7 cellular contexts compared by ENCODE assay signal in the genomic region with DNA sequence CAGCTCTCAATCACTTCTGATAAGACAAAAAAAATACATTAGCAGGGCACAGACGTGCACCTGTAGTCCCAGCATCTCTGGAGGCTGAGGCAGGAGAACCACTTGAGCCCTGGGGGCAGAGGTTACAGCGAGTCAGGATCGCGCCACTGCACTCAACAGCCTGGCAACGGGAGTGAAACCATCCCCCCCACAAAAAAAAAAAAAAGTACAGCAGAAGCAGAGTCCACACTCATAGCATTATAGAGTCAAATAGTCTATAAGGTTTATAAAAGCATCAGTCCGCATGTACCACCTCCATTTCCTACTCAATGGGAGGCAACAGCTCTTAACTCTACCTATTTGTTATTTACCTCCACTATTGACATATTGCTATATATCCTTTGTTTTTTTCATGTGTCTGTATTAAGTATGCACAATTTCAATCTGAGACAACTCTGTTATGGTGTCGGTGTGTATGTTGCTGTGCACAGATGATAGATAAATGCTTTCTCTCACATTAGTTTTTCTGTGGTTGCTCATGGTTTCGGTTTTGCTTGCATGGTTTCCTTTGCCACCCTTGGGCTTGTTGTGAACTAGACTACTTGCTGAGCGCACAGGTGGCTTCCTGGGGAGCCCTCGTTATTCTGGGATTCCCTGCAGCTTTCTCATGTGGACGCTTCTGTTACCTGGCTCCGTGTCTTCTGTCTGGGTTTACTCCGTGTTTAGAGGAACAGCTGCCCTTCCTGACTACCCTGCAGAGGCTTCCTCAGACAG. TPM values are rescaled to one million over a fixed set of nuclear protein-coding genes. Genes with fewer than 3 reads are reported as not detected.
A peak's percentile ranks its signal among the peaks of the same experiment; 100 is the strongest.
DNase-seq lines count a peak whose midpoint lies in the region; ATAC-seq and TF ChIP-seq lines count a peak whose summit lies in the region.

No MANE protein-coding gene starts in this region.

- H3K9ac ChIP-seq in mesendoderm (ENCODE audit: low read length): no peak overlapping the region

- no peak overlapping the region for H4K5ac ChIP-seq in mesendoderm (ENCODE audit: low read length)

- H3K27ac ChIP-seq in esophagus muscularis mucosa (replicated peaks in 1 of 4): no peak overlapping the region
- H3K27ac ChIP-seq in mesendoderm (ENCODE audit: low read depth, low read length): no peak overlapping the region

- no peak overlapping the region for H3K23ac ChIP-seq in mesendoderm (ENCODE audit: low read length)

- TF ChIP-seq POLR2A in esophagus muscularis mucosa (IDR thresholded peaks at IDR 0.05; ENCODE audit: low read depth): no peak

- WGBS in esophagus muscularis mucosa: 78% methylated on average over 13 of the region's 13 CpGs
- no CpG with 5 or more reads among the region's 13 CpGs for WGBS in mesendoderm (ENCODE audit: extremely low coverage, insufficient coverage, low lambda C conversion rate)

- no peak overlapping the region for H3K4me2 ChIP-seq in mesendoderm (ENCODE audit: low read length)

- no peak overlapping the region for H3K56ac ChIP-seq in mesendoderm (ENCODE audit: low read length)

- H3K27me3 Mint-ChIP-seq in T-helper 1 cell treated with Interleukin-12 subunit alpha and Interleukin-12 subunit beta and Interleukin-4 antibody, amounts not matched to agents 30 μg/mL and 1 μg/mL, for 36 hours (ENCODE audit: low read depth): peaks cover 79% of the 10 kb centered on the region
- peaks cover 0 to 2% (median 0%) of the 10 kb centered on the region in 5 donors for H3K27me3 Mint-ChIP-seq in naive thymus-derived CD8-positive, alpha-beta T cell

- H3K4me3 ChIP-seq in esophagus muscularis mucosa (no peak overlapping the region), mesendoderm (ENCODE audit: low read length) (no peak overlapping the region)

- no peak overlapping the region for H2BK120ac ChIP-seq in mesendoderm (ENCODE audit: low read depth, low read length)

- POLR2A ChIA-PET in naive thymus-derived CD8-positive, alpha-beta T cell (lab: Charles Lee): interaction anchor here (0.7 kb wide), 1 partner anchor 179 kb away, joined by 4 read pairs; no protein-coding TSS in a partner anchor

- TF ChIP-seq EP300 in esophagus muscularis mucosa (IDR thresholded peaks at IDR 0.05): no peak

- no peak overlapping the region for H2BK15ac ChIP-seq in mesendoderm (replicated peaks; ENCODE audit: low read depth)

- DNase-seq in naive thymus-derived CD8-positive, alpha-beta T cell: peak in 8 of 10 donors; percentile 18 to 76 (median 48)
- DNase-seq in RKO (ENCODE audit: low spot score): no peak
- no peak for DNase-seq in esophagus muscularis mucosa (ENCODE audit: extremely low spot score)
- DNase-seq in mesendoderm: no peak

- no peaks in the 10 kb centered on the region for H3K79me2 ChIP-seq in mesendoderm (ENCODE audit: control insufficient read depth, insufficient read depth, low read length)

- TF ChIP-seq CTCF in esophagus muscularis mucosa (IDR thresholded peaks at IDR 0.05): no peak

- H3K36me3 Mint-ChIP-seq in T-helper 1 cell treated with Interleukin-12 subunit alpha and Interleukin-12 subunit beta and Interleukin-4 antibody, amounts not matched to agents 30 μg/mL and 1 μg/mL, for 36 hours (ENCODE audit: low read depth): no peaks in the 10 kb centered on the region
- peaks cover 0 to 1% (median 0%) of the 10 kb centered on the region in 3 donors for H3K36me3 Mint-ChIP-seq in naive thymus-derived CD8-positive, alpha-beta T cell

- intact Hi-C loops in esophagus muscularis mucosa (cut with DNase I): no loop called here

- ATAC-seq in GM19324 (IDR thresholded peaks at IDR 0.05; ENCODE audit: low FRiP score, unreplicated experiment): peak; percentile 95
- peak; percentile 91 for ATAC-seq in HG03039 (IDR thresholded peaks at IDR 0.05; ENCODE audit: unreplicated experiment)
- ATAC-seq in naive thymus-derived CD8-positive, alpha-beta T cell: peak; percentile 94 to 96

- no peaks in the 10 kb centered on the region for H3K9me3 Mint-ChIP-seq in T-helper 1 cell treated with Interleukin-12 subunit alpha and Interleukin-12 subunit beta and Interleukin-4 antibody, amounts not matched to agents 30 μg/mL and 1 μg/mL, for 36 hours
- no peaks in the 10 kb centered on the region for H3K9me3 Mint-ChIP-seq in naive thymus-derived CD8-positive, alpha-beta T cell

- no peaks in the 10 kb centered on the region for H3K79me1 ChIP-seq in mesendoderm (ENCODE audit: low read length)

- H2BK5ac ChIP-seq in mesendoderm (ENCODE audit: low read length): no peak overlapping the region

- peak overlapping the region; percentile 62 for H3K27ac Mint-ChIP-seq in T-helper 1 cell treated with Interleukin-12 subunit alpha and Interleukin-12 subunit beta and Interleukin-4 antibody, amounts not matched to agents 30 μg/mL and 1 μg/mL, for 36 hours
- peak overlapping the region; percentile 44 to 94 (median 89) for H3K27ac Mint-ChIP-seq in naive thymus-derived CD8-positive, alpha-beta T cell

- H3K4me3 Mint-ChIP-seq in T-helper 1 cell treated with Interleukin-12 subunit alpha and Interleukin-12 subunit beta and Interleukin-4 antibody, amounts not matched to agents 30 μg/mL and 1 μg/mL, for 36 hours: peak overlapping the region; percentile 41
- H3K4me3 Mint-ChIP-seq in naive thymus-derived CD8-positive, alpha-beta T cell: peak overlapping the region; percentile 67 to 90 (median 80)

- H3K4me1 Mint-ChIP-seq in T-helper 1 cell treated with Interleukin-12 subunit alpha and Interleukin-12 subunit beta and Interleukin-4 antibody, amounts not matched to agents 30 μg/mL and 1 μg/mL, for 36 hours (ENCODE audit: low read depth): peaks cover 21% of the 10 kb centered on the region
- H3K4me1 Mint-ChIP-seq in naive thymus-derived CD8-positive, alpha-beta T cell: peaks cover 11 to 28% (median 23%) of the 10 kb centered on the region in 4 donors

- no peak overlapping the region for H4K8ac ChIP-seq in mesendoderm (ENCODE audit: low read depth, low read length)

- H3K18ac ChIP-seq in mesendoderm (ENCODE audit: low read length): no peak overlapping the region

- H3K36me3 ChIP-seq in esophagus muscularis mucosa (no peaks in the 10 kb centered on the region), mesendoderm (ENCODE audit: control insufficient read depth, insufficient read depth, low read length) (peaks cover 3% of the 10 kb centered on the region)

- H3K4me1 ChIP-seq in esophagus muscularis mucosa (no peaks in the 10 kb centered on the region), mesendoderm (ENCODE audit: control insufficient read depth, low read depth, low read length) (no peaks in the 10 kb centered on the region)

- H3K9me3 ChIP-seq in esophagus muscularis mucosa: peaks cover 0 to 3% (median 0%) of the 10 kb centered on the region in 4 donors

- no peak overlapping the region for H3K4ac ChIP-seq in mesendoderm (ENCODE audit: low read depth, low read length)

- H3K27me3 ChIP-seq in esophagus muscularis mucosa: peaks cover 0 to under 1% (median 0%) of the 10 kb centered on the region in 4 donors
- H3K27me3 ChIP-seq in mesendoderm (ENCODE audit: insufficient read depth, low read length, poor library complexity): no peaks in the 10 kb centered on the region

- H2AK5ac ChIP-seq in mesendoderm (ENCODE audit: low read length): no peak overlapping the region

RNA-seq across cellular contexts. Expression of gene PROSER2, which starts 40.4 kb away (rescaled TPM):
- total RNA-seq in naive thymus-derived CD8-positive, alpha-beta T cell: under 1 TPM; 0.83 to 0.93 TPM
- polyA plus RNA-seq in naive thymus-derived CD8-positive, alpha-beta T cell: under 1 TPM in 2 of 3 donors, not detected in 1; 0.31 to 0.39 TPM
- 1 to 10 TPM; 2.5 to 5.9 (median 3.7) TPM for total RNA-seq in esophagus muscularis mucosa
- polyA plus RNA-seq in mesendoderm (2013, experiment 1 of 2): 9.8 TPM
- polyA plus RNA-seq in mesendoderm (2013, experiment 2 of 2): 9.5 TPM

Comparison
In these comparisons a context has a peak if more than half of its experiments do, and no peak if none do; other contexts are left out.
1. DNase-seq: peak in naive thymus-derived CD8-positive, alpha-beta T cell (8 of 10); none in RKO (single experiment), esophagus muscularis mucosa (single experiment) and mesendoderm (single experiment).
2. Peak in every context shown above with its lines, with median percentiles within 50 percentile points of each other: ATAC-seq.